Comparison of ENCODE assay signal across 1 cellular context in genomic region chr7:157348548-157348947, GRCh38.
TF ChIP-seq lines count a peak whose summit lies in the region.

No MANE protein-coding gene starts in this region.

TF ChIP-seq in SK-N-SH, 30 proteins besides CTCF, POLR2A, EP300 and RAD21:
- TF ChIP-seq JUND (IDR thresholded peaks at IDR 0.05) (no peak), TEAD4 (IDR thresholded peaks at IDR 0.05; ENCODE audit: borderline replicate concordance, insufficient read depth) (no peak), MEF2A (IDR thresholded peaks at IDR 0.05; ENCODE audit: borderline replicate concordance, low read depth) (no peak), EZH2phosphoT487 (IDR thresholded peaks at IDR 0.05; ENCODE audit: borderline replicate concordance, low read depth) (no peak), RFX5 (IDR thresholded peaks at IDR 0.05; ENCODE audit: low read length) (no peak), POLR2AphosphoS5 (IDR thresholded peaks at IDR 0.05; ENCODE audit: low read depth, low read length) (no peak), USF2 (IDR thresholded peaks at IDR 0.05; ENCODE audit: borderline replicate concordance, low read depth, low read length) (no peak), TCF12 (IDR thresholded peaks at IDR 0.05) (no peak), PBX3 (IDR thresholded peaks at IDR 0.05) (no peak), FOXM1 (IDR thresholded peaks at IDR 0.05; ENCODE audit: low read depth) (no peak), CHD2 (IDR thresholded peaks at IDR 0.05; ENCODE audit: low read length, partially characterized antibody) (no peak), SIN3A (IDR thresholded peaks at IDR 0.05; ENCODE audit: borderline replicate concordance, low read depth, low read length) (no peak), NRF1 (IDR thresholded peaks at IDR 0.05; ENCODE audit: low read depth, low read length) (no peak), ELF1 (IDR thresholded peaks at IDR 0.05) (no peak), SMC3 (IDR thresholded peaks at IDR 0.05; ENCODE audit: low read depth, low read length) (no peak), YY1 (IDR thresholded peaks at IDR 0.05; ENCODE audit: low read depth) (no peak)
- TF ChIP-seq, protein P1, sequence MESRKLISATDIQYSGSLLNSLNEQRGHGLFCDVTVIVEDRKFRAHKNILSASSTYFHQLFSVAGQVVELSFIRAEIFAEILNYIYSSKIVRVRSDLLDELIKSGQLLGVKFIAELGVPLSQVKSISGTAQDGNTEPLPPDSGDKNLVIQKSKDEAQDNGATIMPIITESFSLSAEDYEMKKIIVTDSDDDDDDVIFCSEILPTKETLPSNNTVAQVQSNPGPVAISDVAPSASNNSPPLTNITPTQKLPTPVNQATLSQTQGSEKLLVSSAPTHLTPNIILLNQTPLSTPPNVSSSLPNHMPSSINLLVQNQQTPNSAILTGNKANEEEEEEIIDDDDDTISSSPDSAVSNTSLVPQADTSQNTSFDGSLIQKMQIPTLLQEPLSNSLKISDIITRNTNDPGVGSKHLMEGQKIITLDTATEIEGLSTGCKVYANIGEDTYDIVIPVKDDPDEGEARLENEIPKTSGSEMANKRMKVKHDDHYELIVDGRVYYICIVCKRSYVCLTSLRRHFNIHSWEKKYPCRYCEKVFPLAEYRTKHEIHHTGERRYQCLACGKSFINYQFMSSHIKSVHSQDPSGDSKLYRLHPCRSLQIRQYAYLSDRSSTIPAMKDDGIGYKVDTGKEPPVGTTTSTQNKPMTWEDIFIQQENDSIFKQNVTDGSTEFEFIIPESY (IDR thresholded peaks at IDR 0.05; ENCODE audit: borderline replicate concordance, low read depth): no peak
